ENCODE assay signal across 20 cellular contexts in the genomic region with DNA sequence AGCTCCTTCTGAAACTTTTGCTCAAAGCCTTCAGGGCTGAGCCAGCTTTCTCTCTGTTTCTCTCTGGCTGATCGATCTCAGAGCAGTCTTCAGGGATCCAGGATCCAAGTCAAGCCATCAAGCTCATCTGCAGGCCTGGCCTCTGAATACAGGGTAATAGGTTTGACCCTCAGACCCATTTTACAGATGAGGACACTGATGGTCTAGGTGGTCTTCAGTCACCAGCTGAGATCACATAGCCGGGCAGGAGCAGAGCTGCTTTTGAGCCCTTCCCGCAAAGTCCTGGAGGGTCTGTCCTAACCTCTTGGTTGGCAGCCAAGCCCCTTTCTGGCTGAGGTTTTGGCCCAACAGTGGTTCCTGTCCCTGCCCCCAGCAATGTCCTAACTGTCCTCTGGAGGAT. TPM values are rescaled to one million over a fixed set of nuclear protein-coding genes. Genes with fewer than 3 reads are reported as not detected.
"Had no signal": no experiment of that assay in that cellular context is flagged by ENCODE, and none has a peak within 500 bp of the region (broad histone marks: within the 10 kb centered on the region; RNA-seq: fewer than 3 reads in every experiment).

No MANE protein-coding gene starts in this region.

- H3K4me3 Mint-ChIP-seq: activated CD8-positive, alpha-beta memory T cell treated with anti-CD3 and anti-CD28 coated beads, Interleukin-2, amount 10 ng/mL, durations not matched to agents 7 days and 5 days; activated naive CD8-positive, alpha-beta T cell treated with anti-CD3 and anti-CD28 coated beads, Interleukin-2, amount 50 U/mL, for 24 hours; activated T-cell treated with anti-CD3 and anti-CD28 coated beads, Interleukin-2, amount 50 U/mL, for 24 hours; natural killer cell treated with Interleukin-12 subunit alpha and Interleukin-12 subunit beta and Interleukin-15 and Interleukin-18, amount 100 ng/mL, for 72 hours had no signal

- H3K9me3 ChIP-seq: ascending aorta, esophagus squamous epithelium had no signal

- H3K4me3 ChIP-seq: ascending aorta, esophagus squamous epithelium had no signal

- H3K36me3 Mint-ChIP-seq: natural killer cell treated with Interleukin-12 subunit alpha and Interleukin-12 subunit beta and Interleukin-15 and Interleukin-18, amount 100 ng/mL, for 72 hours had no signal

- H3K36me3 ChIP-seq: ascending aorta, esophagus squamous epithelium had no signal

- H3K27ac Mint-ChIP-seq: activated CD8-positive, alpha-beta memory T cell treated with anti-CD3 and anti-CD28 coated beads, Interleukin-2, amount 10 ng/mL, durations not matched to agents 7 days and 5 days; activated naive CD8-positive, alpha-beta T cell treated with anti-CD3 and anti-CD28 coated beads, Interleukin-2, amount 50 U/mL, for 24 hours; activated T-cell treated with anti-CD3 and anti-CD28 coated beads, Interleukin-2, amount 50 U/mL, for 24 hours had no signal

- H3K9me3 Mint-ChIP-seq: activated naive CD8-positive, alpha-beta T cell treated with anti-CD3 and anti-CD28 coated beads, Interleukin-2, amount 50 U/mL, for 24 hours; activated T-cell treated with anti-CD3 and anti-CD28 coated beads, Interleukin-2, amount 50 U/mL, for 24 hours; natural killer cell treated with Interleukin-12 subunit alpha and Interleukin-12 subunit beta and Interleukin-15 and Interleukin-18, amount 100 ng/mL, for 72 hours had no signal

- ATAC-seq: activated CD8-positive, alpha-beta memory T cell treated with anti-CD3 and anti-CD28 coated beads, Interleukin-2, amount 10 ng/mL, durations not matched to agents 7 days and 5 days; activated naive CD8-positive, alpha-beta T cell treated with anti-CD3 and anti-CD28 coated beads, Interleukin-2, amount 50 U/mL, for 24 hours; left lobe of liver; natural killer cell treated with Interleukin-12 subunit alpha and Interleukin-12 subunit beta and Interleukin-15 and Interleukin-18, amount 100 ng/mL, for 72 hours had no signal

- DNase-seq: activated CD8-positive, alpha-beta memory T cell treated with anti-CD3 and anti-CD28 coated beads, Interleukin-2, amount 10 ng/mL, durations not matched to agents 7 days and 5 days; activated effector memory CD4-positive, alpha-beta T cell treated with Interleukin-2 at 50 U/mL for 16 hours; activated naive CD8-positive, alpha-beta T cell treated with anti-CD3 and anti-CD28 coated beads, Interleukin-2, amount 50 U/mL, for 24 hours; activated T-cell treated with anti-CD3 and anti-CD28 coated beads, Interleukin-2, amount 50 U/mL, for 24 hours; esophagus squamous epithelium; foreskin fibroblast; glutamatergic neuron; stimulated activated CD4-positive, alpha-beta T cell treated with anti-CD3 and anti-CD28 coated beads, Interleukin-2, amount 100 ng/mL, for 24 hours; stimulated activated naive CD4-positive, alpha-beta T cell treated with Interleukin-2 at 50 U/mL for 16 hours had no signal

- H3K27ac ChIP-seq: ascending aorta, esophagus squamous epithelium had no signal

RNA-seq across cellular contexts. Expression of gene PEAK3, which starts 5.6 kb away (rescaled TPM):
- total RNA-seq: bronchial epithelial cell, pulmonary artery endothelial cell, urinary bladder had no signal

RNA-seq across cellular contexts. Expression of gene LINGO3, which starts 20.4 kb away (rescaled TPM):
- total RNA-seq: ascending aorta, bronchial epithelial cell, chondrocyte, left lobe of liver, pulmonary artery endothelial cell, sciatic nerve, urinary bladder had no signal

RNA-seq across cellular contexts. Expression of gene JSRP1, which starts 31.4 kb away (rescaled TPM):
- total RNA-seq: ascending aorta; bronchial epithelial cell; omental fat pad; sciatic nerve; T-helper 1 cell treated with Interleukin-12 subunit alpha and Interleukin-12 subunit beta and Interleukin-4 antibody, amounts not matched to agents 30 ng/mL and 1 ng/mL, for 36 hours; temporal lobe had no signal

RNA-seq across cellular contexts. Expression of gene AMH, which starts 38.5 kb away (rescaled TPM):
- total RNA-seq: ascending aorta, urinary bladder had no signal
